In the genomic region with DNA sequence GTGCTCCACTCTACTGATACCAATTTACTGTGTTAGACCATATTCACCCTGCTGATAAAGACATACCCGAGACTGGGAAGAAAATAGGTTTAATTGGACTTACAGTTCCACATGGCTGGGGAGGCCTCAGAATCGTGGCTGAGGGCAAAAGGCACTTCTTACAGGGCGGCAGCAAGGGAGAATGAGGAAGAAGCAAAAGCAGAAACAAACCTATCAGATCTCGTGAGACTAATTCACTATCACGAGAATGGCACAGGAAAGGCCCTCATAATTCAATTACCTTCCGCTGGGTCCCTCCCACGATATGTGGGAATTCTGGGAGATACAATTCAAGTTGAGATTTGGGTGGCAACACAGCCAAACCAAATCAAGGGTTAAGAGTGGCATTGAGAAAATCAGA, we compare ENCODE assay signal across 17 cellular contexts.
DNase-seq lines count a peak whose midpoint lies in the region; ATAC-seq and TF ChIP-seq lines count a peak whose summit lies in the region.
"Had no signal": no experiment of that assay in that cellular context is flagged by ENCODE, and none has a peak within 500 bp of the region (broad histone marks: within the 10 kb centered on the region; RNA-seq: fewer than 3 reads in every experiment).

No MANE protein-coding gene starts in this region.

- no peak for DNase-seq in CD4-positive, CD25-positive, alpha-beta regulatory T cell
- DNase-seq in Karpas-422 (peak; percentile 73), chondrocyte (ENCODE audit: low spot score) (no peak), smooth muscle cell (lab: John Stamatoyannopoulos, UW; ENCODE audit: unreplicated experiment) (no peak)
- no peak for DNase-seq in stimulated activated CD4-positive, alpha-beta T cell treated with anti-CD3 and anti-CD28 coated beads, Interleukin-2, amount 100 ng/mL, for 24 hours
- DNase-seq: DMS 273 treated with DMSO at 0.1 percent for 48 hours, MM.1S, NCI-H1105 treated with DMSO at 0.1 percent for 48 hours, NCI-H187, NCI-H2171, NCI-H446 treated with DMSO at 0.1 percent for 48 hours, NCI-H774 had no signal

- no peak for TF ChIP-seq CTCF in chondrocyte (IDR thresholded peaks at IDR 0.05)
- TF ChIP-seq CTCF in smooth muscle cell (IDR thresholded peaks at IDR 0.05; ENCODE audit: borderline replicate concordance, insufficient read depth, poor library complexity, severe bottlenecking): no peak

- H3K9ac ChIP-seq in Karpas-422 (ENCODE audit: low read length) (peak overlapping the region; percentile 41), smooth muscle cell (ENCODE audit: low read depth) (no peak overlapping the region)

- H3K27ac ChIP-seq in CD4-positive, CD25-positive, alpha-beta regulatory T cell (ENCODE audit: insufficient read depth, low read length, poor library complexity, severe bottlenecking): peak overlapping the region; percentile 71
- H3K27ac ChIP-seq in Karpas-422 (ENCODE audit: low read length) (no peak overlapping the region), smooth muscle cell (ENCODE audit: low read depth) (peak overlapping the region; percentile 20)

- peak overlapping the region; percentile 29 for H3K4me2 ChIP-seq in Karpas-422 (ENCODE audit: low read depth, low read length, poor library complexity, severe bottlenecking)
- H3K4me2 ChIP-seq in smooth muscle cell: peak overlapping the region; percentile 52

- ATAC-seq in CD4-positive, CD25-positive, alpha-beta regulatory T cell (ENCODE audit: low read depth in 2 of 2): no peak
- ATAC-seq in GM19035 (IDR thresholded peaks at IDR 0.05; ENCODE audit: unreplicated experiment) (no peak), HG02623 (IDR thresholded peaks at IDR 0.05; ENCODE audit: unreplicated experiment) (no peak)
- ATAC-seq: HepG2, Panc1 had no signal

- peaks cover 0 to 2% (median 0%) of the 10 kb centered on the region in 7 donors for H3K9me3 Mint-ChIP-seq in CD4-positive, CD25-positive, alpha-beta regulatory T cell
- H3K9me3 Mint-ChIP-seq in chondrocyte (ENCODE audit: low read depth): no peaks in the 10 kb centered on the region

- peaks cover 4% of the 10 kb centered on the region for H3K36me3 Mint-ChIP-seq in CD4-positive, CD25-positive, alpha-beta regulatory T cell
- peaks cover 18% of the 10 kb centered on the region for H3K36me3 Mint-ChIP-seq in chondrocyte (ENCODE audit: low read depth)

- peaks cover 32 to 91% (median 60%) of the 10 kb centered on the region in 4 donors for H3K4me1 Mint-ChIP-seq in CD4-positive, CD25-positive, alpha-beta regulatory T cell
- H3K4me1 Mint-ChIP-seq in chondrocyte (ENCODE audit: low read depth): peaks cover 75% of the 10 kb centered on the region

- H3K4me3 ChIP-seq in CD4-positive, CD25-positive, alpha-beta regulatory T cell (ENCODE audit: low read depth, low read length): peak overlapping the region; percentile 11
- H3K4me3 ChIP-seq in Karpas-422 (ENCODE audit: low read length) (peak overlapping the region; percentile 47; the same call in 1 of the 2 replicates), smooth muscle cell (no peak overlapping the region)

- H3F3A ChIP-seq in smooth muscle cell (ENCODE audit: low read depth): peaks cover 36% of the 10 kb centered on the region

- no peaks in the 10 kb centered on the region for H3K36me3 ChIP-seq in CD4-positive, CD25-positive, alpha-beta regulatory T cell (ENCODE audit: control insufficient read depth, insufficient read depth, low read length)
- H3K36me3 ChIP-seq in Karpas-422 (ENCODE audit: insufficient read depth, low read length): no peaks in the 10 kb centered on the region; the same call in 1 of the 2 replicates
- H3K36me3 ChIP-seq in smooth muscle cell (ENCODE audit: low read depth): no peaks in the 10 kb centered on the region

- peaks cover 73% of the 10 kb centered on the region for H3K4me1 ChIP-seq in CD4-positive, CD25-positive, alpha-beta regulatory T cell (ENCODE audit: control insufficient read depth, insufficient read depth, low read length, poor library complexity, severe bottlenecking)
- no peaks in the 10 kb centered on the region for H3K4me1 ChIP-seq in Karpas-422 (ENCODE audit: low read length)
- H3K4me1 ChIP-seq in smooth muscle cell (ENCODE audit: low read depth): peaks cover 19% of the 10 kb centered on the region

- no peaks in the 10 kb centered on the region for H3K9me2 ChIP-seq in Karpas-422 (replicated peaks; ENCODE audit: insufficient read depth, low read length)

- H3K27me3 Mint-ChIP-seq in CD4-positive, CD25-positive, alpha-beta regulatory T cell: no peaks in the 10 kb centered on the region
- H3K27me3 Mint-ChIP-seq in chondrocyte (ENCODE audit: low read depth): no peaks in the 10 kb centered on the region

- peak overlapping the region; percentile 76 to 96 (median 95) for H3K27ac Mint-ChIP-seq in CD4-positive, CD25-positive, alpha-beta regulatory T cell
- peak overlapping the region; percentile 96 for H3K27ac Mint-ChIP-seq in chondrocyte (ENCODE audit: unreplicated experiment)
- H3K27ac Mint-ChIP-seq: B cell had no signal

- WGBS in smooth muscle cell (ENCODE audit: low lambda C conversion rate): 83% methylated on average over 7 of the region's 7 CpGs

- H2AFZ ChIP-seq in Karpas-422 (ENCODE audit: low read length) (peak overlapping the region; percentile 10; the same call in 1 of the 2 replicates), smooth muscle cell (ENCODE audit: low read depth) (no peak overlapping the region)

- peak overlapping the region; percentile 35 to 89 (median 80) for H3K4me3 Mint-ChIP-seq in CD4-positive, CD25-positive, alpha-beta regulatory T cell
- no peak overlapping the region for H3K4me3 Mint-ChIP-seq in chondrocyte (ENCODE audit: unreplicated experiment)
- H3K4me3 Mint-ChIP-seq: B cell had no signal

- H3K9me3 ChIP-seq in CD4-positive, CD25-positive, alpha-beta regulatory T cell (ENCODE audit: control insufficient read depth in 2 of 2, low read length in 2 of 2): no peaks in the 10 kb centered on the region
- H3K9me3 ChIP-seq in Karpas-422 (ENCODE audit: low read length) (no peaks in the 10 kb centered on the region), smooth muscle cell (replicated peaks; ENCODE audit: low read depth) (no peaks in the 10 kb centered on the region)

- H3K79me2 ChIP-seq in Karpas-422 (ENCODE audit: low read length): no peaks in the 10 kb centered on the region
- H3K79me2 ChIP-seq in smooth muscle cell (ENCODE audit: low read depth): peaks cover 51% of the 10 kb centered on the region

- no peaks in the 10 kb centered on the region for H3K27me3 ChIP-seq in CD4-positive, CD25-positive, alpha-beta regulatory T cell (ENCODE audit: control insufficient read depth, insufficient read depth, low read length)
- no peaks in the 10 kb centered on the region for H3K27me3 ChIP-seq in Karpas-422 (ENCODE audit: low read length)
- no peaks in the 10 kb centered on the region for H3K27me3 ChIP-seq in smooth muscle cell (ENCODE audit: low read depth)

- H4K20me1 ChIP-seq in Karpas-422 (ENCODE audit: insufficient read depth, low read depth, low read length): no peaks in the 10 kb centered on the region
- H4K20me1 ChIP-seq in smooth muscle cell (ENCODE audit: low read depth): no peaks in the 10 kb centered on the region
